8 cellular contexts compared by ENCODE assay signal in the genomic region with DNA sequence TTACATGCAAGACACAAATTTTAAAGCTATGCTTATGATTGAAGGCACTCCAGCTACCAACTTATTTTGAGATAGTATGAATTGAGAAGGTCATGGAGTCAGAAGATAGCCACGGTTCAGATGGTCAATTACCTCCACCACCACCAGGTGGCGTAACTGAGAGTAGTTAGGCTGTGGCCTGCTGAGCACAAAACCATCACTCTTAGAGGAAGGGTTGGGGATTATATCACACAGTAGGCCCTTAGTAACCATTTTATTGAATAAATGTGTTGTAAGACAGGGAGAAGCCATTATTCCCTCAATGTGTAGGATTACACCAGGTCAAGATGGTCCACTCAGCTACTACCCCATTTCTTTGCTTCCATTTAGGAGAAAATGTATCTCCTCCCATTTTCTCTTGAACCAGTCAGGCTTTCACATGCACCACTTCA. TPM values are rescaled to one million over a fixed set of nuclear protein-coding genes. Genes with fewer than 3 reads are reported as not detected.
DNase-seq lines count a peak whose midpoint lies in the region; ATAC-seq and TF ChIP-seq lines count a peak whose summit lies in the region.

No MANE protein-coding gene starts in this region.

- TF ChIP-seq CTCF in CD14-positive monocyte (IDR thresholded peaks at IDR 0.05) (peak; percentile 90), OCI-LY7 (conservative IDR thresholded peaks at IDR 0.05; ENCODE audit: low read length) (peak; percentile 96), fibroblast of the aortic adventitia (IDR thresholded peaks at IDR 0.05; ENCODE audit: insufficient read depth, low read length) (peak; percentile 84), ovary (IDR thresholded peaks at IDR 0.05) (peak; percentile 51 to 66 (median 65)), type B pancreatic cell (conservative IDR thresholded peaks at IDR 0.05) (peak; percentile 91)

- ATAC-seq in GM19035 (IDR thresholded peaks at IDR 0.05; ENCODE audit: unreplicated experiment) (peak; percentile 85), HG03442 (IDR thresholded peaks at IDR 0.05; ENCODE audit: unreplicated experiment) (peak; percentile 88)

- POLR2A ChIA-PET in OCI-LY7 (lab: Charles Lee) = no interaction called here

- BruUV-seq in OCI-LY7 (replicated peaks; lab: Mats Ljungman, UMichigan) = no TSS peak

- H3K36me3 Mint-ChIP-seq in CD14-positive monocyte = peaks cover 24 to 35% of the 10 kb centered on the region in 2 donors
- H3K36me3 Mint-ChIP-seq in type B pancreatic cell = peaks cover 4% of the 10 kb centered on the region

- TF ChIP-seq EP300 in ovary (IDR thresholded peaks at IDR 0.05) = no peak

- H3K4me3 Mint-ChIP-seq in CD14-positive monocyte (no peak overlapping the region), type B pancreatic cell (no peak overlapping the region)

- no peak for TF ChIP-seq POLR2A in ovary (IDR thresholded peaks at IDR 0.05)

- H3K4me1 ChIP-seq in OCI-LY7 (ENCODE audit: insufficient read depth, low read length, poor library complexity, severe bottlenecking) (no peaks in the 10 kb centered on the region), ovary (ENCODE audit: insufficient read depth) (no peaks in the 10 kb centered on the region)

- intact Hi-C loops in CD14-positive monocyte (cut with micrococcal nuclease) (loop anchor here (10.0 kb wide), 1 partner anchor 397 kb away; no protein-coding TSS in a partner anchor), OCI-LY7 (cut with micrococcal nuclease; ENCODE audit: unreplicated experiment) (loop anchor here (5.0 kb wide), 2 partner anchors 149 to 399 kb away; no protein-coding TSS in a partner anchor), ovary (cut with DNase I) (no loop called here)

- H2AFZ ChIP-seq in OCI-LY7 (ENCODE audit: low read length) = no peak overlapping the region

- no peak overlapping the region for H3K4me3 ChIP-seq in OCI-LY7 (ENCODE audit: low read depth, low read length, poor library complexity, severe bottlenecking)
- no peak overlapping the region for H3K4me3 ChIP-seq in fibroblast of the aortic adventitia (ENCODE audit: low read depth, low read length)
- no peak overlapping the region for H3K4me3 ChIP-seq in ovary

- H4K20me1 ChIP-seq in OCI-LY7 (ENCODE audit: insufficient read depth, low read length) = no peaks in the 10 kb centered on the region

- no peaks in the 10 kb centered on the region for H3K27me3 ChIP-seq in ovary

- H3K4me1 Mint-ChIP-seq in CD14-positive monocyte (no peaks in the 10 kb centered on the region), type B pancreatic cell (ENCODE audit: unreplicated experiment) (no peaks in the 10 kb centered on the region)

- no peak overlapping the region for H3K4me2 ChIP-seq in OCI-LY7 (ENCODE audit: low read length)

- peaks cover 36% of the 10 kb centered on the region; the same call in 1 of the 2 replicates for H3K36me3 ChIP-seq in OCI-LY7 (ENCODE audit: insufficient read depth, low read length)
- no peaks in the 10 kb centered on the region for H3K36me3 ChIP-seq in ovary

- no peaks in the 10 kb centered on the region for H3K9me2 ChIP-seq in OCI-LY7 (ENCODE audit: insufficient read depth, low read length)

- DNase-seq in CD14-positive monocyte (ENCODE audit: low spot score) (no peak), OCI-LY7 (ENCODE audit: low spot score) (peak; percentile 75), activated T-cell treated with anti-CD3 and anti-CD28 coated beads for 48 hours (ENCODE audit: low read depth) (peak; percentile 61), fibroblast of the aortic adventitia (ENCODE audit: low read depth) (peak; percentile 62), ovary (peak; percentile 37 to 70 (median 66)), type B pancreatic cell (ENCODE audit: extremely low spot score, unreplicated experiment) (no peak)

- H3K9me3 Mint-ChIP-seq in CD14-positive monocyte = no peaks in the 10 kb centered on the region
- H3K9me3 Mint-ChIP-seq in type B pancreatic cell = no peaks in the 10 kb centered on the region

- 22 to 26% (median 24%) methylated on average over 2 of the region's 2 CpGs for WGBS in ovary, 3 donors

- CTCF ChIA-PET in OCI-LY7 (lab: Charles Lee; ENCODE audit: unreplicated experiment) = interaction anchor here (0.6 to 1.3 kb wide), 3 partner anchors 16 to 134 kb away, joined by 3 to 4 read pairs (median 3); no protein-coding TSS in a partner anchor

- H3K27me3 Mint-ChIP-seq in CD14-positive monocyte (ENCODE audit: low read depth in 3 of 3) (no peaks in the 10 kb centered on the region), type B pancreatic cell (no peaks in the 10 kb centered on the region)

- no peaks in the 10 kb centered on the region for H3K79me2 ChIP-seq in OCI-LY7 (ENCODE audit: insufficient read depth, low read depth, low read length)

- H3K27ac ChIP-seq in OCI-LY7 (ENCODE audit: low read depth, low read length, poor library complexity, severe bottlenecking) (no peak overlapping the region), ovary (no peak overlapping the region)

- H3K27ac Mint-ChIP-seq in CD14-positive monocyte = no peak overlapping the region
- no peak overlapping the region for H3K27ac Mint-ChIP-seq in type B pancreatic cell

- H3K9me3 ChIP-seq in OCI-LY7 (ENCODE audit: low read length) = no peaks in the 10 kb centered on the region
- no peaks in the 10 kb centered on the region for H3K9me3 ChIP-seq in ovary

RNA-seq across cellular contexts. Expression of a gene that starts 18.8 kb away (rescaled TPM):
- polyA plus RNA-seq in CD14-positive monocyte = not detected
- total RNA-seq in OCI-LY7 (2014; rRNA removed; shearing (Covaris generic)) = not detected in 2 replicates
- not detected in 2 replicates for total RNA-seq in OCI-LY7 (2022)
- total RNA-seq in fibroblast of the aortic adventitia (ENCODE audit: low replicate concordance) = 1.4 and 2.1 TPM in 2 replicates
- 1 to 10 TPM; 1.2 to 1.4 (median 1.2) TPM for total RNA-seq in ovary
- polyA plus RNA-seq in ovary = under 1 TPM; 0.67 to 0.78 TPM
- 0.38 and 4.6 TPM in 2 replicates for total RNA-seq in type B pancreatic cell (ENCODE audit: low replicate concordance)

RNA-seq across cellular contexts. Expression of a gene that starts 45.4 kb away (rescaled TPM):
- 10 to 100 TPM in 1 of 2 donors, 1 to 10 TPM in 1; 9.1 to 14.3 TPM for polyA plus RNA-seq in CD14-positive monocyte
- 25.1 and 34.6 TPM in 2 replicates for total RNA-seq in OCI-LY7 (2014; rRNA removed; shearing (Covaris generic))
- total RNA-seq in OCI-LY7 (2022) = 48.6 and 54.9 TPM in 2 replicates
- total RNA-seq in fibroblast of the aortic adventitia (ENCODE audit: low replicate concordance) = 17.6 and 24.0 TPM in 2 replicates
- 10 to 100 TPM in 2 of 7 donors, 1 to 10 TPM in 5; 3.6 to 14.1 (median 8.0) TPM for total RNA-seq in ovary
- 1 to 10 TPM; 1.9 to 9.7 TPM for polyA plus RNA-seq in ovary
- total RNA-seq in type B pancreatic cell (ENCODE audit: low replicate concordance) = 35.8 and 38.8 TPM in 2 replicates

RNA-seq across cellular contexts. Expression of a gene that starts 49.0 kb away (rescaled TPM):
- polyA plus RNA-seq in CD14-positive monocyte = under 1 TPM in 1 of 2 donors, not detected in 1; 0.04 TPM
- total RNA-seq in OCI-LY7 (2014; rRNA removed; shearing (Covaris generic)) = 0.13 and 1.0 TPM in 2 replicates
- 0.11 and 0.20 TPM in 2 replicates for total RNA-seq in OCI-LY7 (2022)
- 4.0 and 7.3 TPM in 2 replicates for total RNA-seq in fibroblast of the aortic adventitia (ENCODE audit: low replicate concordance)
- total RNA-seq in ovary = 10 to 100 TPM; 10.6 to 17.2 (median 14.6) TPM
- polyA plus RNA-seq in ovary = 1 to 10 TPM; 7.4 to 8.8 TPM
- 5.0 and 11.2 TPM in 2 replicates for total RNA-seq in type B pancreatic cell (ENCODE audit: low replicate concordance)

RNA-seq across cellular contexts. Expression of a gene that starts 55.9 kb away (rescaled TPM):
- 10 to 100 TPM; 21.0 to 34.4 TPM for polyA plus RNA-seq in CD14-positive monocyte
- total RNA-seq in OCI-LY7 (2014; rRNA removed; shearing (Covaris generic)) = 33.5 and 48.5 TPM in 2 replicates
- total RNA-seq in OCI-LY7 (2022) = 65.1 and 65.7 TPM in 2 replicates
- 43.5 and 43.7 TPM in 2 replicates for total RNA-seq in fibroblast of the aortic adventitia (ENCODE audit: low replicate concordance)
- 10 to 100 TPM; 35.2 to 64.5 (median 55.4) TPM for total RNA-seq in ovary
- polyA plus RNA-seq in ovary = 10 to 100 TPM; 29.3 to 36.4 TPM
- 53.2 and 61.4 TPM in 2 replicates for total RNA-seq in type B pancreatic cell (ENCODE audit: low replicate concordance)

Comparison
In these comparisons a context has a peak if more than half of its experiments do, and no peak if none do; other contexts are left out.
1. DNase-seq: peak in OCI-LY7 (single experiment), activated T-cell treated with anti-CD3 and anti-CD28 coated beads for 48 hours (single experiment), fibroblast of the aortic adventitia (single experiment) and ovary (5 of 5); none in CD14-positive monocyte (single experiment) and type B pancreatic cell (single experiment).
2. intact Hi-C loops: an anchor here in CD14-positive monocyte (10.0 kb wide) and OCI-LY7 (5.0 kb wide); none called in ovary.
3. Peak in every context shown above with its lines, with median percentiles within 50 percentile points of each other: CTCF ChIP-seq.